In the genomic region with DNA sequence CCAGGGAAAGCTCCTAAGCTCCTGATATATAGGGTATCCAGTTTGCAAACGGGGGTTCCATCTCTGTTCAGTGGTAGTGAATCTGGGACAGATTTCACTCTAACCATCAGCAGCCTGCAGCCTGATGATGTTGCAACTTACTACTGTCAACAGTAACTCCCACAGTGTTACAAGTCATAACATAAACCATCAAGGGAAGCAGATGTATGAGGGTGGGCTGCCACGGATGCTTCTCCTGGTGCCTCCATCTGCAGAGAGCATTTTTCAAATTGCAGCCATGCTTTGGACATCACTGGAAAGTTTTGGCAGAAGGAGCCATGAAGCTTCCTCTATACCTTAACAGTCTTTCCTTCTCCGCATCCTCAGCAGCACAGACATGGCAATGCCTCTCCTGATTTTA, we compare ENCODE assay signal across 28 cellular contexts.
"Had no signal": no experiment of that assay in that cellular context is flagged by ENCODE, and none has a peak within 500 bp of the region (broad histone marks: within the 10 kb centered on the region; RNA-seq: fewer than 3 reads in every experiment).

No MANE protein-coding gene starts in this region.

- H3K27ac ChIP-seq: colonic mucosa, epithelial cell of prostate, heart right ventricle, lower lobe of right lung, neural progenitor cell, prostate gland, sigmoid colon, skin epidermis, spleen, thoracic aorta, tibial nerve, upper lobe of right lung, uterus had no signal

- H3K4me3 Mint-ChIP-seq: dendritic cell treated with granulocyte-macrophage colony-stimulating factor and Interleukin-4, amounts not matched to agents 40 ng/mL and 50 ng/mL, for 4 days; endodermal cell; naive thymus-derived CD4-positive, alpha-beta T cell; nephron; neural progenitor cell; stimulated activated naive B cell treated with anti-CD40 and anti-IgM and Interleukin-4, amounts not matched to agents 10 μg/mL and 1 μg/mL and 100 μg/mL, for 72 hours; stimulated activated naive CD8-positive, alpha-beta T cell treated with anti-CD3 and anti-CD28 coated beads, Interleukin-15, Interleukin-2, amounts not matched to agents 100 ng/mL and 50 ng/mL, for 24 hours had no signal

- H3K9me3 Mint-ChIP-seq: dendritic cell treated with granulocyte-macrophage colony-stimulating factor and Interleukin-4, amounts not matched to agents 40 ng/mL and 50 ng/mL, for 4 days; nephron; neural progenitor cell; stimulated activated naive B cell treated with anti-CD40 and anti-IgM and Interleukin-4, amounts not matched to agents 10 μg/mL and 1 μg/mL and 100 μg/mL, for 72 hours; stimulated activated naive CD8-positive, alpha-beta T cell treated with anti-CD3 and anti-CD28 coated beads, Interleukin-15, Interleukin-2, amounts not matched to agents 100 ng/mL and 50 ng/mL, for 24 hours had no signal

- ATAC-seq: esophagus mucosa; heart right ventricle; left ventricle myocardium superior; lower lobe of right lung; naive thymus-derived CD4-positive, alpha-beta T cell; right cardiac atrium; upper lobe of right lung had no signal

- H3K36me3 ChIP-seq: colonic mucosa, heart right ventricle, lower lobe of right lung, neural progenitor cell, prostate gland, sigmoid colon, spleen, thoracic aorta, tibial nerve, upper lobe of right lung, uterus had no signal

- H3K4me3 ChIP-seq: colonic mucosa, heart right ventricle, lower lobe of right lung, neural progenitor cell, prostate gland, sigmoid colon, skin epidermis, spleen, thoracic aorta, tibial nerve, upper lobe of right lung, uterus had no signal

- H3K4me2 ChIP-seq: neural progenitor cell had no signal

- H3K9ac ChIP-seq: neural progenitor cell had no signal

- H3K27ac Mint-ChIP-seq: dendritic cell treated with granulocyte-macrophage colony-stimulating factor and Interleukin-4, amounts not matched to agents 40 ng/mL and 50 ng/mL, for 4 days; endodermal cell; naive thymus-derived CD4-positive, alpha-beta T cell; nephron; stimulated activated naive B cell treated with anti-CD40 and anti-IgM and Interleukin-4, amounts not matched to agents 10 μg/mL and 1 μg/mL and 100 μg/mL, for 72 hours; stimulated activated naive CD8-positive, alpha-beta T cell treated with anti-CD3 and anti-CD28 coated beads, Interleukin-15, Interleukin-2, amounts not matched to agents 100 ng/mL and 50 ng/mL, for 24 hours had no signal

- H3K9me3 ChIP-seq: colonic mucosa, lower lobe of right lung, prostate gland, sigmoid colon, spleen, thoracic aorta, tibial nerve, upper lobe of right lung, uterus had no signal

- H2AFZ ChIP-seq: neural progenitor cell had no signal

- H3K4me1 Mint-ChIP-seq: naive thymus-derived CD4-positive, alpha-beta T cell had no signal

- DNase-seq: colonic mucosa; effector CD8-positive, alpha-beta T cell; foreskin melanocyte; heart right ventricle; hippocampal formation; kidney glomerular epithelial cell; left ventricle myocardium superior; lower lobe of right lung; midbrain; naive thymus-derived CD4-positive, alpha-beta T cell; sigmoid colon; stimulated activated CD4-positive, alpha-beta T cell treated with anti-CD3 and anti-CD28 coated beads, Interleukin-4, amount 100 ng/mL, for 4 hours; stimulated activated naive B cell treated with anti-CD40 and anti-IgM and Interleukin-4, amounts not matched to agents 10 μg/mL and 1 μg/mL and 100 μg/mL, for 72 hours; upper lobe of right lung; uterus had no signal

- H3K27me3 ChIP-seq: colonic mucosa, neural progenitor cell, tibial nerve, uterus had no signal

- H3K4me1 ChIP-seq: colonic mucosa, heart right ventricle, lower lobe of right lung, neural progenitor cell, prostate gland, sigmoid colon, tibial nerve, upper lobe of right lung, uterus had no signal

- H3K36me3 Mint-ChIP-seq: naive thymus-derived CD4-positive, alpha-beta T cell; neural progenitor cell; stimulated activated naive B cell treated with anti-CD40 and anti-IgM and Interleukin-4, amounts not matched to agents 10 μg/mL and 1 μg/mL and 100 μg/mL, for 72 hours had no signal
